8 cellular contexts compared by ENCODE assay signal in the genomic region with DNA sequence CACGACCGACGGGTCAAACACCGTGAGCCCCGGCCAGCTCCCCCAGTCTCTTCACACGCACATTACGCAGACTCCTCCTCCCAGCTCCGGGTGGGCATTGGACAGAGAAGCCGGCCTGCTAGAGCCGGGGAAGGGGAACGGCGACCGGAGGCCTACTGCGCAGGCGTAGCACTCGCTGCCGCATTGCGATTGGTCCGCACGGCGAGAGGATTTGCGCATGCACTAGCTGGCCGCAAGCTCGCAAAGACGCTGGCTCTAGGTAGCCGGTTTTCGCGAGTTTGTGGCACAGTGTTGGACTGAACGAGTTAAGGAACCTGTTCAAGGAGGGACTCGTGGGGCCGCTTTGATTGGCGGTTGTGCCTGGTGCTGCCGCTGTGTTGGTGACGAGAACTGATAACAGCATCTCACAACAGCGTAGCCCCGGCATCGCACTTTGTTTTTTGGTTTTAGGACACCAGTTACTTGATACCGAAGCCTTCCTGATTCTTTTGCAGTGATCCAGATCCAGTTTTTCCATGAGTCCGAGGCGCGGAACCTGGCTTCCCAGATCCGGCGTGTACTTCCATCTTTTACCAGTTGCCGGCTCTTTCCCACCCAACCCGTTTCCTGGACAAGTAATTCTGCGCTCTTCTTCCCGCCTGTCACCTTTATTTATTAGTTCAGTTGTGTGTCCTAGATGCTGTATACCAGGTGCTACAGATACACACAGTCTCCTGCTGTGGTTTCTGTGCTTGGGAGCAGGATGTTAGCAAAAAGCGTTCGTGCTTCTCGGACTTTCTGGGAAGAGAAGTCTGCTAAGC. TPM values are rescaled to one million over a fixed set of nuclear protein-coding genes. Genes with fewer than 3 reads are reported as not detected.
A peak's percentile ranks its signal among the peaks of the same experiment; 100 is the strongest.
DNase-seq lines count a peak whose midpoint lies in the region; TF ChIP-seq lines count a peak whose summit lies in the region.

AIFM1 (minus strand) TSS at position 139 of the 800 bp plus-strand sequence. CDS start 185 bp downstream, outside the sequence.

- no peaks in the 10 kb centered on the region for H3K27me3 ChIP-seq in CD8-positive, alpha-beta memory T cell (ENCODE audit: insufficient read depth, low read length, poor library complexity, severe bottlenecking)
- H3K27me3 ChIP-seq in effector memory CD4-positive, alpha-beta T cell (replicated peaks; ENCODE audit: control insufficient read depth, insufficient read depth, low read length, poor library complexity, severe bottlenecking): no peaks in the 10 kb centered on the region

- H3K4me1 Mint-ChIP-seq in CD8-positive, alpha-beta memory T cell: peaks cover 18 to 47% (median 44%) of the 10 kb centered on the region in 3 donors

- peaks cover 0 to 4% of the 10 kb centered on the region in 2 donors for H3K27me3 Mint-ChIP-seq in CD8-positive, alpha-beta memory T cell

- CTCF ChIA-PET in CD8-positive, alpha-beta memory T cell (lab: Charles Lee): interaction anchor here (1.0 to 1.2 kb wide), 2 partner anchors 23 to 84 kb away, joined by 3 to 4 read pairs; no protein-coding TSS in a partner anchor
- CTCF ChIA-PET in activated CD8-positive, alpha-beta memory T cell treated with anti-CD3 and anti-CD28 coated beads for 36 hours (lab: Charles Lee): interaction anchor here (1.1 kb wide), 1 partner anchor 26 kb away, joined by 3 read pairs; no protein-coding TSS in a partner anchor

- TF ChIP-seq CTCF in GM20000 (IDR thresholded peaks at IDR 0.05; ENCODE audit: extremely low read depth, missing control alignments): no peak

- peak within 1 kb of the TSS; percentile 68 for H3K4me3 ChIP-seq in CD8-positive, alpha-beta memory T cell (ENCODE audit: low read length)
- peak within 1 kb of the TSS; percentile 75 for H3K4me3 ChIP-seq in effector memory CD4-positive, alpha-beta T cell (ENCODE audit: insufficient read depth, low read depth, low read length, poor library complexity, severe bottlenecking)

- peaks cover 11% of the 10 kb centered on the region for H3K4me1 ChIP-seq in CD8-positive, alpha-beta memory T cell (ENCODE audit: insufficient read depth, low read length)
- H3K4me1 ChIP-seq in effector memory CD4-positive, alpha-beta T cell (ENCODE audit: control insufficient read depth, insufficient read depth, low read length, poor library complexity, severe bottlenecking): no peaks in the 10 kb centered on the region

- POLR2A ChIA-PET in CD8-positive, alpha-beta memory T cell (lab: Charles Lee): interaction anchor here (0.9 to 1.3 kb wide), 3 partner anchors 47 to 81 kb away, joined by 4 to 6 read pairs (median 5); no protein-coding TSS in a partner anchor
- POLR2A ChIA-PET in activated CD8-positive, alpha-beta memory T cell treated with anti-CD3 and anti-CD28 coated beads for 36 hours (lab: Charles Lee): no interaction called here

- peak within 1 kb of the TSS; percentile 63 for H3K27ac ChIP-seq in CD8-positive, alpha-beta memory T cell (ENCODE audit: low read depth, low read length)
- peak within 1 kb of the TSS; percentile 68 for H3K27ac ChIP-seq in effector memory CD4-positive, alpha-beta T cell (ENCODE audit: insufficient read depth, low read length, poor library complexity, severe bottlenecking)

- no peaks in the 10 kb centered on the region for H3K9me3 Mint-ChIP-seq in CD8-positive, alpha-beta memory T cell

- H3K27ac Mint-ChIP-seq in CD8-positive, alpha-beta memory T cell: peak within 1 kb of the TSS; percentile 80 to 94 (median 90)

- DNase-seq in CD8-positive, alpha-beta memory T cell: peak; percentile 79 to 93 (median 86)
- DNase-seq in GM20000 (ENCODE audit: low spot score) (peak; percentile 82), HT-29 (ENCODE audit: low spot score) (peak; percentile 92), NOMO-1 (lab: John Stamatoyannopoulos, UW; ENCODE audit: unreplicated experiment in 2 of 2) (peak; percentile 80 to 82), lung microvascular endothelial cell (ENCODE audit: low read depth in 2 of 2) (peak; percentile 96)
- peak; percentile 79 to 83 (median 83) for DNase-seq in effector memory CD4-positive, alpha-beta T cell
- DNase-seq in stimulated activated CD4-positive, alpha-beta T cell treated with anti-CD3 and anti-CD28 coated beads, TNF-alpha, amount 100 ng/mL, for 48 hours (ENCODE audit: low read depth in 3 of 3): peak; percentile 67 to 73 (median 73)

- H3K36me3 Mint-ChIP-seq in CD8-positive, alpha-beta memory T cell: peaks cover 0 to 16% (median 0%) of the 10 kb centered on the region in 3 donors

- no peaks in the 10 kb centered on the region for H3K36me3 ChIP-seq in CD8-positive, alpha-beta memory T cell (ENCODE audit: insufficient read depth, low read length)
- H3K36me3 ChIP-seq in effector memory CD4-positive, alpha-beta T cell (ENCODE audit: control insufficient read depth, insufficient read depth, low read length): no peaks in the 10 kb centered on the region

- H3K9me3 ChIP-seq in CD8-positive, alpha-beta memory T cell (ENCODE audit: low read length): no peaks in the 10 kb centered on the region
- H3K9me3 ChIP-seq in effector memory CD4-positive, alpha-beta T cell (ENCODE audit: control insufficient read depth, low read length): no peaks in the 10 kb centered on the region

- H3K4me3 Mint-ChIP-seq in CD8-positive, alpha-beta memory T cell: peak within 1 kb of the TSS; percentile 89 to 98 (median 94)

RNA-seq across cellular contexts. Expression of gene AIFM1, which starts in this region (rescaled TPM):
- 10 to 100 TPM; 57.7 to 58.2 TPM for total RNA-seq in CD8-positive, alpha-beta memory T cell
- polyA plus RNA-seq in CD8-positive, alpha-beta memory T cell: 34.8 TPM
- 28.4 and 39.7 TPM in 2 replicates for total RNA-seq in HT-29 (2014; rRNA removed; shearing (Covaris generic))
- total RNA-seq in activated CD8-positive, alpha-beta memory T cell treated with anti-CD3 and anti-CD28 coated beads for 36 hours: 10 to 100 TPM; 56.1 to 58.9 TPM
- 8.7 and 11.6 TPM in 2 replicates for total RNA-seq in lung microvascular endothelial cell

Comparison
In these comparisons a context has a peak if more than half of its experiments do, and no peak if none do; other contexts are left out.
1. Peak in every context shown above with its lines: DNase-seq, H3K4me3 ChIP-seq and H3K27ac ChIP-seq.